ENCODE assay signal across 1 cellular context in the genomic region with DNA sequence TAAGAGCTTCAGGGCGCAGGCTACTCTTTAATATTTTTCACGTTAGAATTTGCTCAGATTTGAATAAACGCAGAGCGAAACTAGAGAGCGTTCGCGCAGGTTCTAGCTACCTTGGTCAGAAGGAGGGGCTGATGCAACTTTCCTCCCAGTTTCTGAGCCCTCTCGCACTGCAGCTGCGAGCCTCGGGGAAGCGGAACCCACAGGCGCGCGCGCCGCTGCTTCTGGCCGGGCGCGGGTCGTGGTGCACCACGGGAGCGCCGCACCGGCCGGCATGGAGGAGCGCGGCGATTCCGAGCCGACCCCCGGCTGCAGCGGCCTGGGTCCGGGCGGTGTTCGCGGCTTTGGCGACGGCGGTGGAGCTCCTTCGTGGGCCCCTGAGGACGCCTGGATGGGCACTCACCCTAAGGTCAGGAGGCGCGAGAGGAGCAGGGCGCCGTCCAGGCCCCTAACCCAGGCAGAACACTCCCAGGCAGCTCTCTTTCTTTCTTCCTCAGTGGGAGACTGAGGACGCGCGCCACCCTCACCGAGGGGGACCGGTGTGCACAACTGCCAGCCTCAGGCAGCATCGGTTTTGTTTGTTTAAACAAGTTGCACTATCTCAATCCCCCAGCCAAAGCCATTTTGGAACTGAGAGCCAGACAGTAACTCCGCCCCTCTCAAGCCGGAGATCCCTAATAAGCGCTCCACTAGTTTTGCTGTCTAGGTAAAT.
TF ChIP-seq lines count a peak whose summit lies in the region.

A gene (plus strand): TSS at position 246 of the 709 bp plus-strand sequence. CDS start 26 bp downstream, at position 272.

TF ChIP-seq in A549, 52 proteins besides CTCF, POLR2A, EP300 and RAD21 (continued from another document):
- TF ChIP-seq, protein P1, sequence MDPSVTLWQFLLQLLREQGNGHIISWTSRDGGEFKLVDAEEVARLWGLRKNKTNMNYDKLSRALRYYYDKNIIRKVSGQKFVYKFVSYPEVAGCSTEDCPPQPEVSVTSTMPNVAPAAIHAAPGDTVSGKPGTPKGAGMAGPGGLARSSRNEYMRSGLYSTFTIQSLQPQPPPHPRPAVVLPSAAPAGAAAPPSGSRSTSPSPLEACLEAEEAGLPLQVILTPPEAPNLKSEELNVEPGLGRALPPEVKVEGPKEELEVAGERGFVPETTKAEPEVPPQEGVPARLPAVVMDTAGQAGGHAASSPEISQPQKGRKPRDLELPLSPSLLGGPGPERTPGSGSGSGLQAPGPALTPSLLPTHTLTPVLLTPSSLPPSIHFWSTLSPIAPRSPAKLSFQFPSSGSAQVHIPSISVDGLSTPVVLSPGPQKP (IDR thresholded peaks at IDR 0.05; ENCODE audit: low read depth, low read length): no peak
- TF ChIP-seq ZC3H11A (IDR thresholded peaks at IDR 0.05): no peak
